In the genomic region with DNA sequence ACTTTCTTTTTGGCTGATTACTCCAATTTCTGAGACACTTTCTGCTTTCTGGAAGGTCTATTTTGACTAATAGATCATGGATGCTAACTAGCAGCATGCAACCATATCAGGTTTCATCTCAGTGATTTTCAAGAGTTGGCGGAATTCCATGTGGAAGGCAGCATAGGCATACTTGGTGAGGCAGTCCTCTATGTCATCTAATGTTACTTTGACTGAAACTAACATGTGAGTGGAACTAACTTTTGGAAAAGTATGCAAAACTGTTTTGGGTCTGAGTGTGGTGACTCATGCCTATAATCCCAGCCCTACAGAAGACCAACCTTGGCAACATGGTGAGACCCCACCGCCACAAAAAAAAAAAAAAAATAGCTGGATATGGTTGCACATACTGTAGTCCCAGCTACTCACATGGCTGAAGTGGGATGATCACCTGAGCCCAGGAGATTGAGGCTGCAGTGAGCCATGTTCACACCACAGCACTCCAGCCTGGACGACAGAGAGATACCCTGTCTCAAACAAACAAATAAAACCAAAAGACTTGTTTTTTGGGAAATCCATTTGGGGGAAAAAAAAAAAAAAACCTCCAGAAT, we compare ENCODE assay signal across 14 cellular contexts.
A peak's percentile ranks its signal among the peaks of the same experiment; 100 is the strongest.
DNase-seq lines count a peak whose midpoint lies in the region; ATAC-seq and TF ChIP-seq lines count a peak whose summit lies in the region.
"Had no signal": no experiment of that assay in that cellular context is flagged by ENCODE, and none has a peak within 500 bp of the region (broad histone marks: within the 10 kb centered on the region; RNA-seq: fewer than 3 reads in every experiment).

No MANE protein-coding gene starts in this region.

- CTCF ChIA-PET in HEK293 (lab: Yijun Ruan, JAX), result no interaction called here

- H3K27me3 Mint-ChIP-seq in activated naive CD8-positive, alpha-beta T cell treated with anti-CD3 and anti-CD28 coated beads, Interleukin-2, amount 50 U/mL, for 24 hours, result no peaks in the 10 kb centered on the region

- TF ChIP-seq POLR2A in vagina (IDR thresholded peaks at IDR 0.05), result no peak

- DNase-seq in AG20443 (ENCODE audit: low spot score) (peak; percentile 20), NCI-H82 treated with DMSO at 0.1 percent for 48 hours (lab: John Stamatoyannopoulos, UW; ENCODE audit: unreplicated experiment) (peak; percentile 27), fibroblast of mammary gland (ENCODE audit: low read depth) (peak; percentile 87), hippocampal formation (lab: John Stamatoyannopoulos, UW) (no peak), vagina (ENCODE audit: extremely low spot score in 2 of 2) (no peak), OCI-M1 (lab: John Stamatoyannopoulos, UW) (no peak)
- no peak for DNase-seq in activated naive CD8-positive, alpha-beta T cell treated with anti-CD3 and anti-CD28 coated beads, Interleukin-2, amount 50 U/mL, for 24 hours
- DNase-seq: colonic mucosa, NCI-H1436, psoas muscle had no signal

- H3K36me3 Mint-ChIP-seq in activated naive CD8-positive, alpha-beta T cell treated with anti-CD3 and anti-CD28 coated beads, Interleukin-2, amount 50 U/mL, for 24 hours (ENCODE audit: low read depth), result no peaks in the 10 kb centered on the region

- no peak for ATAC-seq in activated naive CD8-positive, alpha-beta T cell treated with anti-CD3 and anti-CD28 coated beads, Interleukin-2, amount 50 U/mL, for 24 hours

- no peaks in the 10 kb centered on the region for H3K36me3 ChIP-seq in HEK293 (ENCODE audit: control insufficient read depth in 2 of 2, insufficient read depth in 1 of 2, low read length in 2 of 2)
- no peaks in the 10 kb centered on the region for H3K36me3 ChIP-seq in vagina
- H3K36me3 ChIP-seq: colonic mucosa, thoracic aorta had no signal

- TF ChIP-seq CTCF in HEK293 (tag by site-specific recombination; IDR thresholded peaks at IDR 0.05) (no peak), fibroblast of mammary gland (conservative IDR thresholded peaks at IDR 0.05; ENCODE audit: control insufficient read depth, insufficient read depth, low read depth, low read length) (no peak), vagina (IDR thresholded peaks at IDR 0.05) (no peak)

- H3K9me3 ChIP-seq in HEK293 (ENCODE audit: control insufficient read depth, insufficient read depth, low read depth, low read length) (no peaks in the 10 kb centered on the region), vagina (no peaks in the 10 kb centered on the region)
- H3K9me3 ChIP-seq: colonic mucosa, psoas muscle, thoracic aorta had no signal

- POLR2A ChIA-PET in HEK293 (lab: Yijun Ruan, JAX), result no interaction called here

- no peaks in the 10 kb centered on the region for H3K4me1 Mint-ChIP-seq in activated naive CD8-positive, alpha-beta T cell treated with anti-CD3 and anti-CD28 coated beads, Interleukin-2, amount 50 U/mL, for 24 hours

- H3K27me3 ChIP-seq in vagina, result no peaks in the 10 kb centered on the region
- H3K27me3 ChIP-seq: colonic mucosa had no signal

- no peak overlapping the region for H3K27ac Mint-ChIP-seq in activated naive CD8-positive, alpha-beta T cell treated with anti-CD3 and anti-CD28 coated beads, Interleukin-2, amount 50 U/mL, for 24 hours

- no peak overlapping the region for H3K27ac ChIP-seq in HEK293 (ENCODE audit: extremely low read depth, low read depth, low read length)
- no peak overlapping the region for H3K27ac ChIP-seq in vagina
- H3K27ac ChIP-seq: colonic mucosa, HL-60, psoas muscle, thoracic aorta had no signal

- H3K4me1 ChIP-seq in HEK293 (ENCODE audit: control insufficient read depth, insufficient read depth, low read length) (peaks cover 7% of the 10 kb centered on the region), vagina (peaks cover under 1% of the 10 kb centered on the region)
- H3K4me1 ChIP-seq: colonic mucosa, psoas muscle had no signal

- no peak overlapping the region for H3K4me3 ChIP-seq in HEK293 (ENCODE audit: low read depth, low read length)
- H3K4me3 ChIP-seq in fibroblast of mammary gland (ENCODE audit: control insufficient read depth, low read depth, low read length), result no peak overlapping the region
- no peak overlapping the region for H3K4me3 ChIP-seq in vagina
- H3K4me3 ChIP-seq: colonic mucosa, lung, psoas muscle, thoracic aorta had no signal

- peaks cover 5% of the 10 kb centered on the region for H3K9me3 Mint-ChIP-seq in activated naive CD8-positive, alpha-beta T cell treated with anti-CD3 and anti-CD28 coated beads, Interleukin-2, amount 50 U/mL, for 24 hours

- H3K4me3 Mint-ChIP-seq in activated naive CD8-positive, alpha-beta T cell treated with anti-CD3 and anti-CD28 coated beads, Interleukin-2, amount 50 U/mL, for 24 hours, result no peak overlapping the region

- intact Hi-C loops in vagina (cut with DNase I), result no loop called here

TF ChIP-seq in HEK293, 187 proteins besides CTCF, POLR2A, EP300 and RAD21 (continues in another document):
- TF ChIP-seq KLF10 (tag by site-specific recombination; IDR thresholded peaks at IDR 0.05) (no peak), ZNF654 (tag by site-specific recombination; IDR thresholded peaks at IDR 0.05; ENCODE audit: low read depth) (no peak), ZBTB49 (tag by site-specific recombination; IDR thresholded peaks at IDR 0.05; ENCODE audit: low read depth) (no peak), ZXDB (tag by site-specific recombination; IDR thresholded peaks at IDR 0.05) (no peak), ZEB2 (tag by site-specific recombination; IDR thresholded peaks at IDR 0.05) (peak; percentile 47; the same call in 1 of the 2 replicates), ZNF416 (tag by site-specific recombination; IDR thresholded peaks at IDR 0.05) (no peak)
- TF ChIP-seq, protein P1, sequence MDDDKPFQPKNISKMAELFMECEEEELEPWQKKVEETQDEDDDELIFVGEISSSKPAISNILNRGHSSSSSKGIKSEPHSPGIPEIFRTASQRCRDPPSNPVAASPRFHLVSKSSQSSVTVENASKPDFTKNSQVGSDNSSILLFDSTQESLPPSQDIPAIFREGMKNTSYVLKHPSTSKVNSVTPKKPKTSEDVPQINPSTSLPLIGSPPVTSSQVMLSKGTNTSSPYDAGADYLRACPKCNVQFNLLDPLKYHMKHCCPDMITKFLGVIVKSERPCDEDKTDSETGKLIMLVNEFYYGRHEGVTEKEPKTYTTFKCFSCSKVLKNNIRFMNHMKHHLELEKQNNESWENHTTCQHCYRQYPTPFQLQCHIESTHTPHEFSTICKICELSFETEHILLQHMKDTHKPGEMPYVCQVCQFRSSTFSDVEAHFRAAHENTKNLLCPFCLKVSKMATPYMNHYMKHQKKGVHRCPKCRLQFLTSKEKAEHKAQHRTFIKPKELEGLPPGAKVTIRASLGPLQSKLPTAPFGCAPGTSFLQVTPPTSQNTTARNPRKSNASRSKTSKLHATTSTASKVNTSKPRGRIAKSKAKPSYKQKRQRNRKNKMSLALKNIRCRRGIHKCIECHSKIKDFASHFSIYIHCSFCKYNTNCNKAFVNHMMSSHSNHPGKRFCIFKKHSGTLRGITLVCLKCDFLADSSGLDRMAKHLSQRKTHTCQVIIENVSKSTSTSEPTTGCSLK (tag by site-specific recombination; IDR thresholded peaks at IDR 0.05), result no peak
- TF ChIP-seq, protein P2, sequence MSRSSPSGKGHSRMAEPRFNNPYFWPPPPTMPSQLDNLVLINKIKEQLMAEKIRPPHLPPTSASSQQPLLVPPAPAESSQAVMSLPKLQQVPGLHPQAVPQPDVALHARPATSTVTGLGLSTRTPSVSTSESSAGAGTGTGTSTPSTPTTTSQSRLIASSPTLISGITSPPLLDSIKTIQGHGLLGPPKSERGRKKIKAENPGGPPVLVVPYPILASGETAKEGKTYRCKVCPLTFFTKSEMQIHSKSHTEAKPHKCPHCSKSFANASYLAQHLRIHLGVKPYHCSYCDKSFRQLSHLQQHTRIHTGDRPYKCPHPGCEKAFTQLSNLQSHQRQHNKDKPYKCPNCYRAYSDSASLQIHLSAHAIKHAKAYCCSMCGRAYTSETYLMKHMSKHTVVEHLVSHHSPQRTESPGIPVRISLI (tag by site-specific recombination; IDR thresholded peaks at IDR 0.05), result peak; percentile 46; the same call in 1 of the 2 replicates

Comparison
In these comparisons a context has a peak if more than half of its experiments do, and no peak if none do; other contexts are left out.
1. DNase-seq: peak in AG20443 (single experiment), NCI-H82 treated with DMSO at 0.1 percent for 48 hours (single experiment) and fibroblast of mammary gland (single experiment); none in hippocampal formation (0 of 2), vagina (0 of 2), activated naive CD8-positive, alpha-beta T cell treated with anti-CD3 and anti-CD28 coated beads, Interleukin-2, amount 50 U/mL, for 24 hours (single experiment) and OCI-M1 (single experiment).